ENCODE assay signal across 27 cellular contexts in the genomic region with DNA sequence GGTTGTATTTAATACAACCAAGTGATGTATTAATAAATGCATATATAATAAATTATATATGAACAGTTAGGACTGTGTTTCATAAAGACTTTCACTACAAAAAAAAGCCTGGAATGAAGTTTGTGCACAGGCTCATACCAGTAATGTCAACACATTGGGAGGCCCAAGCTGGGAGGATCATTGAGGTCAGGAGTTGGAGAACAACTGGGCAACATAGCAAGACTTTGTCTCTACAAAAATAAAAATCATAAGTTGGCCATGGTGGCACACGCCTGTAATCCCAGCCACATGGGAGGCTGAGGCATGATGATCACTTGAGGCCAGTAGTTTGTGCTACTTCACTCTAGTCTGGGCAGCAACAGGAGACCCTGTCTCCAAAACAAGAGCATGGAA.
"Had no signal": no experiment of that assay in that cellular context is flagged by ENCODE, and none has a peak within 500 bp of the region (broad histone marks: within the 10 kb centered on the region; RNA-seq: fewer than 3 reads in every experiment).

No MANE protein-coding gene starts in this region.

- DNase-seq: activated B cell treated with CpG ODN at 0.5 μM for 24 hours; activated CD4-positive, alpha-beta T cell treated with anti-CD3 and anti-CD28 coated beads for 1 hour; activated CD4-positive, alpha-beta T cell treated with anti-CD3 and anti-CD28 coated beads, Interleukin-2, amount 10 ng/mL, durations not matched to agents 24 days and 14 days; activated CD4-positive, alpha-beta T cell treated with anti-CD3 and anti-CD28 coated beads, Interleukin-2, amount 50 U/mL, for 48 hours; activated CD8-positive, alpha-beta memory T cell treated with anti-CD3 and anti-CD28 coated beads, Interleukin-2, amount 10 ng/mL, durations not matched to agents 7 days and 5 days; activated effector memory CD4-positive, alpha-beta T cell treated with anti-CD3 and anti-CD28 coated beads, Interleukin-2, amount 50 U/mL, for 16 hours; activated naive CD4-positive, alpha-beta T cell treated with Interleukin-2 at 50 U/mL for 16 hours; activated naive CD8-positive, alpha-beta T cell treated with anti-CD3 and anti-CD28 coated beads, Interleukin-2, amount 50 U/mL, for 24 hours; activated T-cell treated with anti-CD3 and anti-CD28 coated beads, Interleukin-2, amount 50 U/mL, for 4 hours; amniotic stem cell; body of pancreas; central memory CD4-positive, alpha-beta T cell; Kasumi-1; KBM-7; NCI-H1048; NCI-H2029; NCI-H2107; NCI-H2171 treated with DMSO at 0.1 percent for 48 hours; NCI-H226; NCI-H526 treated with DMSO at 0.1 percent for 48 hours; NCI-H82; PC-3; SHP77; T-helper 9 cell had no signal

- H3K36me3 Mint-ChIP-seq: activated CD8-positive, alpha-beta memory T cell treated with anti-CD3 and anti-CD28 coated beads, Interleukin-2, amount 10 ng/mL, durations not matched to agents 7 days and 5 days had no signal

- H3K27me3 Mint-ChIP-seq: activated B cell treated with CpG ODN at 0.5 μM for 24 hours; activated naive CD8-positive, alpha-beta T cell treated with anti-CD3 and anti-CD28 coated beads, Interleukin-2, amount 50 U/mL, for 24 hours had no signal

- H3K27ac ChIP-seq: body of pancreas had no signal

- ATAC-seq: activated CD8-positive, alpha-beta memory T cell treated with anti-CD3 and anti-CD28 coated beads, Interleukin-2, amount 10 ng/mL, durations not matched to agents 7 days and 5 days; activated naive CD4-positive, alpha-beta T cell treated with anti-CD3 and anti-CD28 coated beads, Interleukin-2, amount 50 U/mL, for 72 hours; activated naive CD8-positive, alpha-beta T cell treated with anti-CD3 and anti-CD28 coated beads, Interleukin-2, amount 50 U/mL, for 24 hours; activated T-cell treated with anti-CD3 and anti-CD28 coated beads, Interleukin-2, amount 50 U/mL, for 4 hours; body of pancreas; PC-3 had no signal

- H3K4me3 ChIP-seq: ascending aorta, body of pancreas had no signal

- H3K9me3 ChIP-seq: ascending aorta, body of pancreas had no signal

- H3K27ac Mint-ChIP-seq: activated B cell treated with CpG ODN at 0.5 μM for 24 hours; activated CD4-positive, alpha-beta T cell treated with anti-CD3 and anti-CD28 coated beads, Interleukin-2, amount 10 ng/mL, durations not matched to agents 24 days and 14 days; activated CD8-positive, alpha-beta memory T cell treated with anti-CD3 and anti-CD28 coated beads, Interleukin-2, amount 10 ng/mL, durations not matched to agents 7 days and 5 days; activated naive CD4-positive, alpha-beta T cell treated with anti-CD3 and anti-CD28 coated beads, Interleukin-2, amount 50 U/mL, for 72 hours; activated naive CD8-positive, alpha-beta T cell treated with anti-CD3 and anti-CD28 coated beads, Interleukin-2, amount 50 U/mL, for 24 hours; T-helper 1 cell treated with Interleukin-12 subunit alpha and Interleukin-12 subunit beta and Interleukin-4 antibody, amounts not matched to agents 30 μg/mL and 1 μg/mL, for 36 hours had no signal

- H3K27me3 ChIP-seq: ascending aorta, body of pancreas had no signal

- H3K4me3 Mint-ChIP-seq: activated B cell treated with CpG ODN at 0.5 μM for 24 hours; activated CD4-positive, alpha-beta T cell treated with anti-CD3 and anti-CD28 coated beads, Interleukin-2, amount 10 ng/mL, durations not matched to agents 24 days and 14 days; activated CD8-positive, alpha-beta memory T cell treated with anti-CD3 and anti-CD28 coated beads, Interleukin-2, amount 10 ng/mL, durations not matched to agents 7 days and 5 days; activated naive CD8-positive, alpha-beta T cell treated with anti-CD3 and anti-CD28 coated beads, Interleukin-2, amount 50 U/mL, for 24 hours; activated T-cell treated with anti-CD3 and anti-CD28 coated beads, Interleukin-2, amount 50 U/mL, for 4 hours; T-helper 1 cell treated with Interleukin-12 subunit alpha and Interleukin-12 subunit beta and Interleukin-4 antibody, amounts not matched to agents 30 μg/mL and 1 μg/mL, for 36 hours had no signal

- H3K9me3 Mint-ChIP-seq: activated B cell treated with CpG ODN at 0.5 μM for 24 hours; activated naive CD4-positive, alpha-beta T cell treated with anti-CD3 and anti-CD28 coated beads, Interleukin-2, amount 50 U/mL, for 72 hours; activated naive CD8-positive, alpha-beta T cell treated with anti-CD3 and anti-CD28 coated beads, Interleukin-2, amount 50 U/mL, for 24 hours; activated T-cell treated with anti-CD3 and anti-CD28 coated beads, Interleukin-2, amount 50 U/mL, for 4 hours; T-helper 1 cell treated with Interleukin-12 subunit alpha and Interleukin-12 subunit beta and Interleukin-4 antibody, amounts not matched to agents 30 μg/mL and 1 μg/mL, for 36 hours had no signal
